Comparison of ENCODE assay signal across 8 cellular contexts in the genomic region with DNA sequence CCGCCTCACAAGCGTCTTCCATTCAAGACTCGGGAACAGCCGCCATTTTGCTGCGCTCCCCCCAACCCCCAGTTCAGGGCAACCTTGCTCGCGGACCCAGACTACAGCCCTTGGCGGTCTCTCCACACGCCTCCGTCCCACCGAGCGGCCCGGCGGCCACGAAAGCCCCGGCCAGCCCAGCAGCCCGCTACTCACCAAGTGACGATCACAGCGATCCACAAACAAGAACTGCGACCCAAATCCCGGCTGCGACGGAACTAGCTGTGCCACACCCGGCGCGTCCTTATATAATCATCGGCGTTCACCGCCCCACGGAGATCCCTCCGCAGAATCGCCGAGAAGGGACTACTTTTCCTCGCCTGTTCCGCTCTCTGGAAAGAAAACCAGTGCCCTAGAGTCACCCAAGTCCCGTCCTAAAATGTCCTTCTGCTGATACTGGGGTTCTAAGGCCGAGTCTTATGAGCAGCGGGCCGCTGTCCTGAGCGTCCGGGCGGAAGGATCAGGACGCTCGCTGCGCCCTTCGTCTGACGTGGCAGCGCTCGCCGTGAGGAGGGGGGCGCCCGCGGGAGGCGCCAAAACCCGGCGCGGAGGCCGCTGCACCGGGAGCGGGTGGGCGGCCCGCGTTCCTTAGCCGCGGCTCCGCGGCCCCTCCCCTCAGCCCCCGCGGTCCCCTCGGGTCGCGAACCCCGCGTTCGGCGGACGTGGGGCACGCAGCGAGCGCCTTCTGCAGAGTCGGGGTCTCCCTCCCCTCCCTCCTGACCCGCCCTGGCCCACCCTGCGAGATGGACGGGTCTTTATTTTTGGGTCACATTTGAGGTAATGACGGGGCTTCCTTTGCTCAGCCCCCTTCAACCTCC.
DNase-seq lines count a peak whose midpoint lies in the region; ATAC-seq lines count a peak whose summit lies in the region.

UBC (minus strand) TSS at position 259 of the 857 bp plus-strand sequence. CDS start 879 bp downstream, outside the sequence.

- H3K27me3 Mint-ChIP-seq in T-helper 2 cell treated with Interferon-gamma antibody and Interleukin-4, amounts not matched to agents 5 μg/mL and 100 μg/mL, for 36 hours (ENCODE audit: low read depth), result peaks cover 7% of the 10 kb centered on the region

- peak within 1 kb of the TSS; percentile 100 for H3K27ac Mint-ChIP-seq in T-helper 2 cell treated with Interferon-gamma antibody and Interleukin-4, amounts not matched to agents 5 μg/mL and 100 μg/mL, for 36 hours

- peak; percentile 27 for ATAC-seq in GM18502 (IDR thresholded peaks at IDR 0.05; ENCODE audit: poor library complexity, unreplicated experiment)
- peak; percentile 42 for ATAC-seq in HG03045 (IDR thresholded peaks at IDR 0.05; ENCODE audit: unreplicated experiment)

- DNase-seq in T-helper 2 cell treated with Interferon-gamma antibody and Interleukin-4, amounts not matched to agents 5 μg/mL and 100 μg/mL, for 36 hours (ENCODE audit: low spot score), result peak; percentile 87
- peak; percentile 90 for DNase-seq in central memory CD4-positive, alpha-beta T cell
- peak; percentile 92 for DNase-seq in kidney tubule cell (ENCODE audit: low spot score)
- DNase-seq in stimulated activated CD4-positive, alpha-beta T cell treated with anti-CD3 and anti-CD28 coated beads, Interleukin-1b, Interleukin-23, amount 100 ng/mL, for 4 hours (ENCODE audit: low read depth in 2 of 2), result peak; percentile 81 to 91
- DNase-seq in NCI-H146 treated with DMSO at 0.1 percent for 48 hours (lab: John Stamatoyannopoulos, UW; ENCODE audit: unreplicated experiment), result no peak
- DNase-seq in NCI-H526 treated with DMSO at 0.1 percent for 48 hours (lab: John Stamatoyannopoulos, UW), result no peak

- H3K36me3 Mint-ChIP-seq in T-helper 2 cell treated with Interferon-gamma antibody and Interleukin-4, amounts not matched to agents 5 μg/mL and 100 μg/mL, for 36 hours (ENCODE audit: low read depth), result peaks cover 47% of the 10 kb centered on the region

- no peaks in the 10 kb centered on the region for H3K9me3 Mint-ChIP-seq in T-helper 2 cell treated with Interferon-gamma antibody and Interleukin-4, amounts not matched to agents 5 μg/mL and 100 μg/mL, for 36 hours

- H3K4me1 Mint-ChIP-seq in T-helper 2 cell treated with Interferon-gamma antibody and Interleukin-4, amounts not matched to agents 5 μg/mL and 100 μg/mL, for 36 hours (ENCODE audit: low read depth), result peaks cover 64% of the 10 kb centered on the region

- peak within 1 kb of the TSS; percentile 100 for H3K4me3 Mint-ChIP-seq in T-helper 2 cell treated with Interferon-gamma antibody and Interleukin-4, amounts not matched to agents 5 μg/mL and 100 μg/mL, for 36 hours

Comparison
In these comparisons a context has a peak if more than half of its experiments do, and no peak if none do; other contexts are left out.
1. DNase-seq: peak in T-helper 2 cell treated with Interferon-gamma antibody and Interleukin-4, amounts not matched to agents 5 μg/mL and 100 μg/mL, for 36 hours (single experiment), central memory CD4-positive, alpha-beta T cell (single experiment), kidney tubule cell (single experiment) and stimulated activated CD4-positive, alpha-beta T cell treated with anti-CD3 and anti-CD28 coated beads, Interleukin-1b, Interleukin-23, amount 100 ng/mL, for 4 hours (2 of 2); none in NCI-H146 treated with DMSO at 0.1 percent for 48 hours (single experiment) and NCI-H526 treated with DMSO at 0.1 percent for 48 hours (single experiment).